8 cellular contexts compared by ENCODE assay signal in genomic region chr5:181207214-181207959, GRCh38. TPM values are rescaled to one million over a fixed set of nuclear protein-coding genes. Genes with fewer than 3 reads are reported as not detected.
DNase-seq lines count a peak whose midpoint lies in the region; ATAC-seq and TF ChIP-seq lines count a peak whose summit lies in the region.

No MANE protein-coding gene starts in this region.

- no peaks in the 10 kb centered on the region for H3K9me3 ChIP-seq in mesodermal cell (ENCODE audit: control insufficient read depth, low read length)

- H3K9me3 Mint-ChIP-seq in WTC11 = no peaks in the 10 kb centered on the region

- no peak for TF ChIP-seq CTCF in WTC11 (IDR thresholded peaks at IDR 0.05)
- no peak for TF ChIP-seq CTCF in GM10248 (IDR thresholded peaks at IDR 0.05; ENCODE audit: control extremely low read depth, extremely low read depth, low read depth, missing control alignments)

- peak overlapping the region; percentile 94 for H3K4me3 Mint-ChIP-seq in WTC11

- peaks cover 49% of the 10 kb centered on the region for H3K27me3 Mint-ChIP-seq in WTC11 (ENCODE audit: low read depth)

- H3K4me3 ChIP-seq in mesodermal cell (ENCODE audit: extremely low read depth, insufficient read depth, low read length, poor library complexity, severe bottlenecking) = peak overlapping the region; percentile 56

- peaks cover 7% of the 10 kb centered on the region for H3K4me1 ChIP-seq in mesodermal cell (ENCODE audit: control insufficient read depth, insufficient read depth, low read length, poor library complexity, severe bottlenecking)

- ATAC-seq in HG03060 (IDR thresholded peaks at IDR 0.05; ENCODE audit: low read depth, unreplicated experiment) (peak; percentile 35), WTC11 (peak; percentile 53)

- H3K36me3 ChIP-seq in mesodermal cell (ENCODE audit: control insufficient read depth, insufficient read depth, low read length) = no peaks in the 10 kb centered on the region

- DNase-seq in EL (peak; percentile 95), WTC11 (ENCODE audit: low spot score) (peak; percentile 88), dermis microvascular lymphatic vessel endothelial cell (ENCODE audit: low read depth in 2 of 2) (peak; percentile 86 to 91), kidney glomerular epithelial cell (lab: John Stamatoyannopoulos, UW) (no peak), GM10248 (ENCODE audit: extremely low spot score) (no peak)
- DNase-seq in stimulated activated CD8-positive, alpha-beta memory T cell treated with anti-CD3 and anti-CD28 coated beads, Interleukin-4, amount 100 ng/mL, for 4 hours (ENCODE audit: low read depth in 2 of 2, low spot score in 1 of 2) = peak; percentile 67 to 81

- peak overlapping the region; percentile 18 for H3K27ac ChIP-seq in mesodermal cell (ENCODE audit: low read depth, low read length, severe bottlenecking)

- peak overlapping the region; percentile 52 for H3K27ac Mint-ChIP-seq in WTC11

- POLR2A ChIA-PET in WTC11 (lab: Charles Lee) (interaction anchor here (0.5 to 1.8 kb wide), 7 partner anchors 9 to 44 kb away, joined by 3 to 11 read pairs (median 4); partner anchors contain the start of genes RACK1 and TRIM41), GM10248 (lab: Yijun Ruan, JAX) (interaction anchor here (0.6 to 1.6 kb wide), 4 partner anchors 10 to 32 kb away, joined by 3 to 8 read pairs (median 6); no protein-coding TSS in a partner anchor)

- peaks cover 6% of the 10 kb centered on the region; the same call in 1 of the 2 replicates for H3K36me3 Mint-ChIP-seq in WTC11

- 0 to 4% methylated on average over 16 to 26 of the region's 36 CpGs for WGBS in mesodermal cell (ENCODE audit: insufficient coverage in 2 of 2), 2 experiments

- H3K4me1 Mint-ChIP-seq in WTC11 = peaks cover 18% of the 10 kb centered on the region

- CTCF ChIA-PET in WTC11 (lab: Charles Lee) (interaction anchor here (0.7 to 4.6 kb wide), 7 partner anchors 11 to 69 kb away, joined by 3 to 42 read pairs (median 6); partner anchors contain the start of gene TRIM41), GM10248 (lab: Yijun Ruan, JAX) (interaction anchor here (1.2 to 8.2 kb wide), 9 partner anchors 9 to 48 kb away, joined by 3 to 109 read pairs (median 7); partner anchors contain the start of gene TRIM41)

TF ChIP-seq in WTC11, 78 proteins besides CTCF, POLR2A, EP300 and RAD21:
- TF ChIP-seq ZNF219 (CRISPR knock-in tag; IDR thresholded peaks at IDR 0.05; ENCODE audit: borderline replicate concordance) = no peak
- TF ChIP-seq HMGXB4 (CRISPR knock-in tag; IDR thresholded peaks at IDR 0.05) = peak; percentile 22; the same call in 1 of the 2 replicates
- TF ChIP-seq FOXP4 (CRISPR knock-in tag; IDR thresholded peaks at IDR 0.05) = peak; percentile 22; the same call in 1 of the 2 replicates
- TF ChIP-seq MYBL2 (CRISPR knock-in tag; IDR thresholded peaks at IDR 0.05) = 0 out of 2 replicates have a peak, but pooled peaks have one; percentile 42
- no peak for TF ChIP-seq ELF4 (CRISPR knock-in tag; IDR thresholded peaks at IDR 0.05; ENCODE audit: low read depth)
- TF ChIP-seq NFATC4 (CRISPR knock-in tag; IDR thresholded peaks at IDR 0.05) = 0 out of 2 replicates have a peak, but pooled peaks have one; percentile 48
- 0 out of 2 replicates have a peak, but pooled peaks have one; percentile 39 for TF ChIP-seq PRRX2 (CRISPR knock-in tag; IDR thresholded peaks at IDR 0.05)
- 0 out of 2 replicates have a peak, but pooled peaks have one; percentile 29 for TF ChIP-seq SP1 (CRISPR knock-in tag; conservative IDR thresholded peaks at IDR 0.05)

RNA-seq across cellular contexts. Expression of gene TRIM7, which starts 2.4 kb away (rescaled TPM):
- total RNA-seq in WTC11 (2021) (0.64 to 1.4 TPM (median 0.98 TPM) in 3 replicates), dermis microvascular lymphatic vessel endothelial cell (2.1 and 7.6 TPM in 2 replicates)
- polyA plus RNA-seq in mesodermal cell (2013, experiment 1 of 2) = 0.37 TPM
- not detected for polyA plus RNA-seq in mesodermal cell (2013, experiment 2 of 2)

RNA-seq across cellular contexts. Expression of gene TRIM41, which starts 15.7 kb away (rescaled TPM):
- total RNA-seq in WTC11 (2021) (31.9 to 33.5 TPM (median 32.2 TPM) in 3 replicates), dermis microvascular lymphatic vessel endothelial cell (8.2 and 9.1 TPM in 2 replicates)
- polyA plus RNA-seq in mesodermal cell (2013, experiment 1 of 2) = 16.0 TPM
- polyA plus RNA-seq in mesodermal cell (2013, experiment 2 of 2) = 16.1 TPM

RNA-seq across cellular contexts. Expression of gene RACK1, which starts 36.3 kb away (rescaled TPM):
- total RNA-seq in WTC11 (2021) (2,360 to 2,535 TPM (median 2,479 TPM) in 3 replicates), dermis microvascular lymphatic vessel endothelial cell (4,943 and 6,849 TPM in 2 replicates)
- 2,439 TPM for polyA plus RNA-seq in mesodermal cell (2013, experiment 1 of 2)
- 2,115 TPM for polyA plus RNA-seq in mesodermal cell (2013, experiment 2 of 2)

RNA-seq across cellular contexts. Expression of gene TRIM52, which starts 53.6 kb away (rescaled TPM):
- total RNA-seq in WTC11 (2021) (7.8 to 10.1 TPM (median 8.7 TPM) in 3 replicates), dermis microvascular lymphatic vessel endothelial cell (3.3 and 5.8 TPM in 2 replicates)
- 3.9 TPM for polyA plus RNA-seq in mesodermal cell (2013, experiment 1 of 2)
- polyA plus RNA-seq in mesodermal cell (2013, experiment 2 of 2) = 3.8 TPM

Comparison
In these comparisons a context has a peak if more than half of its experiments do, and no peak if none do; other contexts are left out.
1. DNase-seq: peak in EL (single experiment), WTC11 (single experiment), dermis microvascular lymphatic vessel endothelial cell (2 of 2) and stimulated activated CD8-positive, alpha-beta memory T cell treated with anti-CD3 and anti-CD28 coated beads, Interleukin-4, amount 100 ng/mL, for 4 hours (2 of 2); none in kidney glomerular epithelial cell (single experiment) and GM10248 (single experiment).